5 cellular contexts compared by ENCODE assay signal in the genomic region with DNA sequence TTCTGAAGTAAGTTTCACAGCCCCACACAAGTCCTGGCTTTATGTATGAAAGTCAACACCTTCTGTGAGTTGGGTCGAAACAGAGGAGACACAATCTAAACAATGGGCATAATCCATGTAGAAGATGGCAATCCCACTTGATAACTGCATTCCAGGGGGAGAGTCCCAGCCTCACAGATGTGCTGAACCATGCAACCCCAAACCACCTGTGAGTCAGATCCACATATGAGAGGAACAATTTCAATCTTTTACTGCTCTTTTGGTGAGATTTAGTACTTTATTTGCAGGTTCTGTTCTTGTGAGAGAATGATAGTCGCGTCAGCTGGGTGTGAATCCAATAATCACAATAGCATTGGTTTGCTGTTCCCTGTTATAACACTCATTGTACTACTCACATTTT. TPM values are rescaled to one million over a fixed set of nuclear protein-coding genes. Genes with fewer than 3 reads are reported as not detected.
"Had no signal": no experiment of that assay in that cellular context is flagged by ENCODE, and none has a peak within 500 bp of the region (broad histone marks: within the 10 kb centered on the region; RNA-seq: fewer than 3 reads in every experiment).

No MANE protein-coding gene starts in this region.

RNA-seq across cellular contexts. Expression of a gene that starts 21.3 kb away (rescaled TPM):
- total RNA-seq: HepG2, HT-29, HT1080, IMR-90, K562 had no signal
